In the genomic region with DNA sequence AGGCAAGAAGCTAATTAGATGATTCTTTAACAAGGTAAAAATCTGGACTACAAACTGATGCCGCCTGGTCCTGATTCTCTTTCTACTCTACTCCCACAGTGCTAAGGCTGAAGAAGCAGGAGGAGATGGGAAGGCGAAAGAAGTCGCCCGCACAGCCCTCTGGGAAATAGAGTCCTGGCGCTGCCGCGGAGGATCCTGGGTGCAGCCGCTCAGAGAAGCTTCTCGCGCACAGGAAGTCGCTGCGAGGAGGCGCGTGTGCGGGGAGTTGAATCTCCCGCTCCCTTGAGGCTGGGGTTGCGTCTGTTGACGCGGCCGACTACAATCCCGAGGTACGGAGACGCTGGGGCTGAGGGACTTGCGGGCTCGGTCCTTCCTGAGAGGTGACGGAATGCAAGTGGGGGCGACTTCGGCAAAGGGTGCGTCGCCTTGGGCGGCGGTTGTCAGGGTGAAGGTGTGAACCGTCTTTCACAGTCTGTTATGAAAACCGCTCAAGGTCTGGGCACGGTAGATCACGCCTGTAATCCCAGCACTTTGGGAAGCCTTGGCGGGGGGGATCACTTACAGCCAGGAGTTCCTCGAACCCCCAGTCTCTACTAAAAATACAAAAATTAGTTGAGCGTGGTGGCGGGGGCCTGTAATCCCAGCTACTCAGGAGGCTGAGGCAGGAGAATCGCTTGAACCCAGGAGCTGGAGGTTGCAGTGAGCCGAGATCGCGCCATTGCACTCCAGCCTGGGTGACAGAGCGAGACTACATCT, we compare ENCODE assay signal across 8 cellular contexts. TPM values are rescaled to one million over a fixed set of nuclear protein-coding genes. Genes with fewer than 3 reads are reported as not detected.
DNase-seq lines count a peak whose midpoint lies in the region; ATAC-seq and TF ChIP-seq lines count a peak whose summit lies in the region.

Gene ZNF473 (plus strand): TSS at position 212 of the 756 bp plus-strand sequence. CDS start 5,078 bp downstream, outside the sequence.

- H3F3A ChIP-seq in GM23338 (replicated peaks; ENCODE audit: low read depth), result 0 out of 2 replicates have a peak, but pooled peaks cover 2% of the 10 kb centered on the region

- H3K4me1 Mint-ChIP-seq in GM23338, result peaks cover 10% of the 10 kb centered on the region; the same call in 2 of the 3 replicates

- H3K4me3 Mint-ChIP-seq in GM23338, result peak within 1 kb of the TSS; percentile 95

- no peaks in the 10 kb centered on the region for H3K9me3 ChIP-seq in ES-I3 (ENCODE audit: control insufficient read depth, insufficient read depth, low read length)
- H3K9me3 ChIP-seq in SK-N-MC (ENCODE audit: low read depth, low read length), result no peaks in the 10 kb centered on the region
- no peaks in the 10 kb centered on the region for H3K9me3 ChIP-seq in parathyroid adenoma (ENCODE audit: control insufficient read depth, low read length)
- H3K9me3 ChIP-seq in transverse colon, result no peaks in the 10 kb centered on the region

- H3K4me3 ChIP-seq in GM23338 (peak within 1 kb of the TSS; percentile 69), LNCaP clone FGC (ENCODE audit: low read depth, low read length) (peak within 1 kb of the TSS; percentile 95), SK-N-MC (peak within 1 kb of the TSS; percentile 99), parathyroid adenoma (ENCODE audit: low read depth, low read length) (peak within 1 kb of the TSS; percentile 97), transverse colon (peak within 1 kb of the TSS; percentile 75 to 96 (median 82))

- H3K27me3 ChIP-seq in GM23338 (ENCODE audit: insufficient read depth) (no peaks in the 10 kb centered on the region), parathyroid adenoma (ENCODE audit: control insufficient read depth, insufficient read depth, low read length) (no peaks in the 10 kb centered on the region), transverse colon (no peaks in the 10 kb centered on the region)

- H3K4me1 ChIP-seq in ES-I3 (ENCODE audit: insufficient read depth, low read length) (no peaks in the 10 kb centered on the region), GM23338 (ENCODE audit: insufficient read depth) (peaks cover 15% of the 10 kb centered on the region; the same call in 1 of the 2 replicates), parathyroid adenoma (peaks cover 4% of the 10 kb centered on the region), transverse colon (peaks cover 18 to 36% (median 29%) of the 10 kb centered on the region in 4 donors)

- peak within 1 kb of the TSS; percentile 72 for H3K9ac ChIP-seq in ES-I3 (ENCODE audit: low read depth, low read length)
- peak within 1 kb of the TSS; percentile 91 for H3K9ac ChIP-seq in SK-N-MC (ENCODE audit: insufficient read length)
- peak within 1 kb of the TSS; percentile 19 for H3K9ac ChIP-seq in parathyroid adenoma

- peak; percentile 30 for TF ChIP-seq POLR2A in transverse colon (IDR thresholded peaks at IDR 0.05)

- H3K4me2 ChIP-seq in GM23338, result peak within 1 kb of the TSS; percentile 90
- H3K4me2 ChIP-seq in parathyroid adenoma (ENCODE audit: low read length), result peak within 1 kb of the TSS; percentile 97

- peaks cover 9% of the 10 kb centered on the region for H4K20me1 ChIP-seq in GM23338 (replicated peaks; ENCODE audit: insufficient read depth)

- ATAC-seq in GM23338 (peak; percentile 82), Right ventricle myocardium inferior (peak; percentile 91)

- in situ Hi-C loops in transverse colon (cut with MboI; ENCODE audit: low pct_ligation_motif_present in 1 of 4, low pct_unique_long_range_greater_than_20kb in 1 of 4, low sequenced_read_pairs in 3 of 4), result no loop called here

- H3K36me3 ChIP-seq in ES-I3 (ENCODE audit: insufficient read depth, low read length), result no peaks in the 10 kb centered on the region
- H3K36me3 ChIP-seq in GM23338 (ENCODE audit: insufficient read depth), result no peaks in the 10 kb centered on the region
- peaks cover 36% of the 10 kb centered on the region for H3K36me3 ChIP-seq in SK-N-MC (ENCODE audit: insufficient read depth, low read length)
- H3K36me3 ChIP-seq in parathyroid adenoma (ENCODE audit: control insufficient read depth, insufficient read depth, low read length), result no peaks in the 10 kb centered on the region
- H3K36me3 ChIP-seq in transverse colon, result peaks cover 0 to 3% (median 0%) of the 10 kb centered on the region in 4 donors

- TF ChIP-seq CTCF in GM23338 (conservative IDR thresholded peaks at IDR 0.05; ENCODE audit: low read depth in 2 of 2) (no peak), LNCaP clone FGC (IDR thresholded peaks at IDR 0.05; ENCODE audit: control insufficient read depth, extremely low read depth, insufficient read depth) (no peak), parathyroid adenoma (IDR thresholded peaks at IDR 0.05) (no peak), transverse colon (IDR thresholded peaks at IDR 0.05) (no peak)

- H3K79me2 ChIP-seq in GM23338 (replicated peaks; ENCODE audit: insufficient read depth) (peaks cover 52% of the 10 kb centered on the region), parathyroid adenoma (peaks cover 30% of the 10 kb centered on the region)

- H3K36me3 Mint-ChIP-seq in GM23338 (ENCODE audit: low read depth), result peaks cover 21% of the 10 kb centered on the region

- peak within 1 kb of the TSS; percentile 98 for H3K27ac Mint-ChIP-seq in GM23338

- H3K9me3 Mint-ChIP-seq in GM23338, result peaks cover 11% of the 10 kb centered on the region

- 0 out of 2 replicates have a peak within 1 kb of the TSS, but pooled peaks have one; percentile 21 for H3K27ac ChIP-seq in GM23338 (ENCODE audit: low read depth)
- H3K27ac ChIP-seq in SK-N-MC, result peak within 1 kb of the TSS; percentile 58
- H3K27ac ChIP-seq in parathyroid adenoma, result peak within 1 kb of the TSS; percentile 84
- H3K27ac ChIP-seq in transverse colon, result peak within 1 kb of the TSS; percentile 91 to 98 (median 92)

- H3K27me3 Mint-ChIP-seq in GM23338 (ENCODE audit: insufficient read depth, low read depth, poor library complexity), result peaks cover 10% of the 10 kb centered on the region

- DNase-seq in GM23338 (ENCODE audit: low spot score), result peak; percentile 98
- DNase-seq in LNCaP clone FGC (ENCODE audit: low read depth), result peak; percentile 89
- DNase-seq in SK-N-MC (ENCODE audit: low read depth, low spot score), result no peak
- DNase-seq in activated naive CD4-positive, alpha-beta T cell treated with anti-CD3 and anti-CD28 coated beads, Interleukin-2, amount 50 U/mL, for 16 hours, result peak; percentile 91
- peak; percentile 98 for DNase-seq in Right ventricle myocardium inferior (ENCODE audit: missing footprints)
- peak; percentile 96 for DNase-seq in transverse colon

- 15% methylated on average over 45 of the region's 45 CpGs; no CpG with 5 or more reads in 1 of the 2 donors for WGBS in transverse colon (ENCODE audit: low coverage in 1 of 2), 2 donors

- peak within 1 kb of the TSS; percentile 87 for H2AFZ ChIP-seq in GM23338
- H2AFZ ChIP-seq in parathyroid adenoma, result peak within 1 kb of the TSS; percentile 87

- no peak for TF ChIP-seq EP300 in transverse colon (IDR thresholded peaks at IDR 0.05; ENCODE audit: low read depth)

- intact Hi-C loops in Right ventricle myocardium inferior (cut with DNase I) (no loop called here), transverse colon (cut with DNase I; ENCODE audit: low total_unique reads) (no loop called here)

- H3K9me2 ChIP-seq in GM23338 (ENCODE audit: insufficient read depth), result no peaks in the 10 kb centered on the region

TF ChIP-seq in GM23338, 12 proteins besides CTCF, POLR2A, EP300 and RAD21 (continues in another document):
- TF ChIP-seq EZH2phosphoT487 (IDR thresholded peaks at IDR 0.05; ENCODE audit: unreplicated experiment), result no peak
- TF ChIP-seq NANOG (IDR thresholded peaks at IDR 0.05; ENCODE audit: borderline replicate concordance), result no peak
- no peak for TF ChIP-seq JUNB (IDR thresholded peaks at IDR 0.05; ENCODE audit: unreplicated experiment)
- TF ChIP-seq, protein P1, sequence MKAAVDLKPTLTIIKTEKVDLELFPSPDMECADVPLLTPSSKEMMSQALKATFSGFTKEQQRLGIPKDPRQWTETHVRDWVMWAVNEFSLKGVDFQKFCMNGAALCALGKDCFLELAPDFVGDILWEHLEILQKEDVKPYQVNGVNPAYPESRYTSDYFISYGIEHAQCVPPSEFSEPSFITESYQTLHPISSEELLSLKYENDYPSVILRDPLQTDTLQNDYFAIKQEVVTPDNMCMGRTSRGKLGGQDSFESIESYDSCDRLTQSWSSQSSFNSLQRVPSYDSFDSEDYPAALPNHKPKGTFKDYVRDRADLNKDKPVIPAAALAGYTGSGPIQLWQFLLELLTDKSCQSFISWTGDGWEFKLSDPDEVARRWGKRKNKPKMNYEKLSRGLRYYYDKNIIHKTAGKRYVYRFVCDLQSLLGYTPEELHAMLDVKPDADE (IDR thresholded peaks at IDR 0.05), result peak; percentile 91

RNA-seq across cellular contexts. Expression of gene ZNF473, which starts in this region (rescaled TPM):
- total RNA-seq in GM23338 (2014; rRNA removed; shearing (Covaris generic)), result 17.4 and 18.9 TPM in 2 replicates
- polyA plus RNA-seq in GM23338 (2016; fragmentation: Nextera tagmentation; extraction: Ambion mirVana), result 1.5 and 3.3 TPM in 2 replicates
- 3.2 TPM for total RNA-seq in Right ventricle myocardium inferior
- 10 to 100 TPM in 2 of 4 donors, 1 to 10 TPM in 1, under 1 TPM in 1; 1.00 to 60.2 (median 7.9) TPM for total RNA-seq in transverse colon

Comparison
In these comparisons a context has a peak if more than half of its experiments do, and no peak if none do; other contexts are left out.
1. H3K9ac ChIP-seq: peak in every context shown above with its lines; median percentile 91 in SK-N-MC; 72 in ES-I3; 19 in parathyroid adenoma.
2. H3K27ac ChIP-seq: peak in every context shown above with its lines; median percentile 92 in transverse colon; 84 in parathyroid adenoma; 58 in SK-N-MC; 21 in GM23338.